In genomic region chr16:88437367-88437964, GRCh38 we compare ENCODE assay signal across 8 cellular contexts. TPM values are rescaled to one million over a fixed set of nuclear protein-coding genes. Genes with fewer than 3 reads are reported as not detected.
DNase-seq lines count a peak whose midpoint lies in the region; ATAC-seq and TF ChIP-seq lines count a peak whose summit lies in the region.

No MANE protein-coding gene starts in this region.

- H2AFZ ChIP-seq in osteoblast (ENCODE audit: low read length), result no peak overlapping the region

- H3K36me3 ChIP-seq in osteoblast (ENCODE audit: insufficient read depth, low read length), result no peaks in the 10 kb centered on the region

- H3K27ac ChIP-seq in osteoblast (ENCODE audit: low read depth, low read length), result no peak overlapping the region

- no peaks in the 10 kb centered on the region for H3K79me2 ChIP-seq in osteoblast (ENCODE audit: insufficient read depth, low read length)

- H3K4me3 ChIP-seq in epithelial cell of proximal tubule (ENCODE audit: low read depth, low read length), result no peak overlapping the region
- no peak overlapping the region for H3K4me3 ChIP-seq in osteoblast (ENCODE audit: insufficient read depth, low read length)

- no peaks in the 10 kb centered on the region for H4K20me1 ChIP-seq in osteoblast (ENCODE audit: insufficient read depth, low read length)

- no peaks in the 10 kb centered on the region for H3K4me1 ChIP-seq in osteoblast (ENCODE audit: insufficient read depth, low read length)

- TF ChIP-seq CTCF in GM12873 (IDR thresholded peaks at IDR 0.05; ENCODE audit: insufficient read depth, low read depth, low read length, missing control alignments) (peak; percentile 84), epithelial cell of proximal tubule (conservative IDR thresholded peaks at IDR 0.05; ENCODE audit: low read depth, low read length) (peak; percentile 75), osteoblast (IDR thresholded peaks at IDR 0.05; ENCODE audit: extremely low read depth, low read depth, low read length) (peak; percentile 60)

- no peak for ATAC-seq in GM21619 (IDR thresholded peaks at IDR 0.05; ENCODE audit: unreplicated experiment)
- no peak for ATAC-seq in HG02852 (IDR thresholded peaks at IDR 0.05; ENCODE audit: unreplicated experiment)

- H3K27me3 ChIP-seq in osteoblast (ENCODE audit: insufficient read depth, low read length), result no peaks in the 10 kb centered on the region

- peak; percentile 0 for DNase-seq in NCI-H2196 treated with DMSO at 0.1 percent for 48 hours (lab: John Stamatoyannopoulos, UW; ENCODE audit: unreplicated experiment)
- DNase-seq in activated CD8-positive, alpha-beta memory T cell treated with anti-CD3 and anti-CD28 coated beads, Interleukin-2, amount 50 U/mL, for 4 hours, result peak; percentile 73
- DNase-seq in epithelial cell of proximal tubule (ENCODE audit: low read depth), result no peak
- DNase-seq in osteoblast (ENCODE audit: insufficient read length, low spot score, missing footprints), result peak; percentile 99
- no peak for DNase-seq in OCI-M2 (lab: John Stamatoyannopoulos, UW; ENCODE audit: unreplicated experiment)

- H3K4me2 ChIP-seq in osteoblast (ENCODE audit: insufficient read depth, low read length), result no peak overlapping the region

- no peaks in the 10 kb centered on the region for H3K9me3 ChIP-seq in osteoblast (ENCODE audit: low read depth, low read length)

RNA-seq across cellular contexts. Expression of gene ZFPM1, which starts 15.6 kb away (rescaled TPM):
- total RNA-seq in epithelial cell of proximal tubule, result 2.1 and 5.7 TPM in 2 replicates
- 0.88 and 2.2 TPM in 2 replicates for total RNA-seq in osteoblast

RNA-seq across cellular contexts. Expression of gene ZNF469, which starts 54.7 kb away (rescaled TPM):
- total RNA-seq in epithelial cell of proximal tubule (0.72 and 2.2 TPM in 2 replicates), osteoblast (5.3 and 8.3 TPM in 2 replicates)

Comparison
In these comparisons a context has a peak if more than half of its experiments do, and no peak if none do; other contexts are left out.
1. DNase-seq: peak in NCI-H2196 treated with DMSO at 0.1 percent for 48 hours (single experiment), activated CD8-positive, alpha-beta memory T cell treated with anti-CD3 and anti-CD28 coated beads, Interleukin-2, amount 50 U/mL, for 4 hours (single experiment) and osteoblast (single experiment); none in epithelial cell of proximal tubule (single experiment) and OCI-M2 (single experiment).
2. Peak in every context shown above with its lines, with median percentiles within 50 percentile points of each other: CTCF ChIP-seq.